In genomic region chr6:169009658-169010057, GRCh38 we compare ENCODE assay signal across 23 cellular contexts.
A peak's percentile ranks its signal among the peaks of the same experiment; 100 is the strongest.
DNase-seq lines count a peak whose midpoint lies in the region; ATAC-seq, FAIRE-seq and TF ChIP-seq lines count a peak whose summit lies in the region.
"Had no signal": no experiment of that assay in that cellular context is flagged by ENCODE, and none has a peak within 500 bp of the region (broad histone marks: within the 10 kb centered on the region; RNA-seq: fewer than 3 reads in every experiment).

No MANE protein-coding gene starts in this region.

- no peak overlapping the region for H2AFZ ChIP-seq in H1 (ENCODE audit: low read length)

- TF ChIP-seq EP300 in H1 (IDR thresholded peaks at IDR 0.05; ENCODE audit: borderline replicate concordance in 1 of 2, low read depth in 2 of 2, low read length in 2 of 2) (no peak), gastroesophageal sphincter (IDR thresholded peaks at IDR 0.05) (no peak)

- no peak overlapping the region for H3K27ac ChIP-seq in H1 (ENCODE audit: low read depth, low read length)
- no peak overlapping the region for H3K27ac ChIP-seq in gastroesophageal sphincter
- H3K27ac ChIP-seq: 22Rv1; A549; BLaER1 treated with 17β-estradiol and CSF1 and Interleukin-3, amounts not matched to agents 10 nM and 100 nM; C4-2B had no signal

- POLR2A ChIA-PET in H1 (lab: Charles Lee; ENCODE audit: partially characterized antibody), result no interaction called here

- H3K27me3 ChIP-seq in H1 (replicated peaks in 1 of 4; ENCODE audit: control insufficient read depth in 3 of 4, extremely low read depth in 1 of 4, insufficient read depth in 3 of 4, low read length in 3 of 4), result no peaks in the 10 kb centered on the region
- no peaks in the 10 kb centered on the region for H3K27me3 ChIP-seq in gastroesophageal sphincter
- H3K27me3 ChIP-seq: BLaER1 treated with 17β-estradiol and CSF1 and Interleukin-3, amounts not matched to agents 10 nM and 100 nM had no signal

- 0 out of 2 replicates have a peak, but pooled peaks cover 2% of the 10 kb centered on the region for H3K23me2 ChIP-seq in H1 (ENCODE audit: low read depth, low read length)

- H3K14ac ChIP-seq in H1 (ENCODE audit: insufficient read length), result no peak overlapping the region

- no peaks in the 10 kb centered on the region for H3K79me1 ChIP-seq in H1 (ENCODE audit: low read depth, low read length)

- H3K18ac ChIP-seq in H1 (ENCODE audit: extremely low read depth, low read length), result no peak overlapping the region

- H3K9me3 ChIP-seq in H1 (ENCODE audit: insufficient read depth in 2 of 2, low read depth in 1 of 2, low read length in 1 of 2) (peaks cover 3 to 7% of the 10 kb centered on the region in 2 experiments; a peak in 1 of 4 replicates), gastroesophageal sphincter (no peaks in the 10 kb centered on the region)
- H3K9me3 ChIP-seq: A549 had no signal

- no peak overlapping the region for H3K9ac ChIP-seq in H1 (replicated peaks in 1 of 4; ENCODE audit: extremely low read depth in 1 of 4, low read depth in 3 of 4, low read length in 3 of 4)
- H3K9ac ChIP-seq: BLaER1 treated with 17β-estradiol and CSF1 and Interleukin-3, amounts not matched to agents 10 nM and 100 nM had no signal

- peak; percentile 57 for ATAC-seq in gastroesophageal sphincter
- ATAC-seq: A549; CD8-positive, alpha-beta T cell had no signal

- H3K4me2 ChIP-seq in H1 (ENCODE audit: insufficient read depth in 1 of 2, low read depth in 2 of 2, low read length in 2 of 2), result no peak overlapping the region
- H3K4me2 ChIP-seq: A549; BLaER1 treated with 17β-estradiol and CSF1 and Interleukin-3, amounts not matched to agents 10 nM and 100 nM had no signal

- H2BK5ac ChIP-seq in H1 (ENCODE audit: low read depth, low read length), result no peak overlapping the region

- no peak overlapping the region for H4K91ac ChIP-seq in H1 (replicated peaks; ENCODE audit: insufficient read length, low read length)

- no peaks in the 10 kb centered on the region for H4K20me1 ChIP-seq in H1 (replicated peaks in 1 of 2; ENCODE audit: control insufficient read depth in 1 of 2, insufficient read depth in 2 of 2, low read length in 2 of 2)
- H4K20me1 ChIP-seq: BLaER1 treated with 17β-estradiol and CSF1 and Interleukin-3, amounts not matched to agents 10 nM and 100 nM had no signal

- H2BK15ac ChIP-seq in H1 (ENCODE audit: low read length), result no peak overlapping the region

- peak overlapping the region; percentile 83 for H2BK120ac ChIP-seq in H1 (replicated peaks; ENCODE audit: low read depth, low read length)

- no peaks in the 10 kb centered on the region for H3K79me2 ChIP-seq in H1 (ENCODE audit: control insufficient read depth in 1 of 2, insufficient read depth in 2 of 2, low read length in 2 of 2)

- CTCF ChIA-PET in H1 (lab: Charles Lee; ENCODE audit: partially characterized antibody), result interaction anchor here (1.0 to 1.2 kb wide), 2 partner anchors 17 to 134 kb away, joined by 3 read pairs; no protein-coding TSS in a partner anchor

- H3K4ac ChIP-seq in H1 (replicated peaks; ENCODE audit: insufficient read length, low read depth, low read length), result no peak overlapping the region

- TF ChIP-seq CTCF in H1 (IDR thresholded peaks at IDR 0.05; ENCODE audit: control extremely low read depth in 1 of 3, insufficient read depth in 1 of 3, low read depth in 1 of 3, low read length in 3 of 3) (no peak), gastroesophageal sphincter (IDR thresholded peaks at IDR 0.05) (no peak)

- H3K4me3 ChIP-seq in H1 (ENCODE audit: extremely low read depth in 1 of 4, insufficient read depth in 2 of 4, low read depth in 3 of 4, low read length in 4 of 4), result no peak overlapping the region
- H3K4me3 ChIP-seq in gastroesophageal sphincter, result no peak overlapping the region
- H3K4me3 ChIP-seq: A549; BLaER1 treated with 17β-estradiol and CSF1 and Interleukin-3, amounts not matched to agents 10 nM and 100 nM had no signal

- H2AK5ac ChIP-seq in H1 (ENCODE audit: low read depth, low read length), result no peak overlapping the region

- H3K36me3 ChIP-seq in H1 (ENCODE audit: control insufficient read depth in 2 of 4, insufficient read depth in 4 of 4, low read length in 3 of 4) (peaks cover 0 to 9% (median 0%) of the 10 kb centered on the region in 4 experiments; a peak in 2 of 8 replicates), gastroesophageal sphincter (no peaks in the 10 kb centered on the region)
- H3K36me3 ChIP-seq: BLaER1 treated with 17β-estradiol and CSF1 and Interleukin-3, amounts not matched to agents 10 nM and 100 nM had no signal

- H3K23ac ChIP-seq in H1 (ENCODE audit: insufficient read length), result no peak overlapping the region

- no peak overlapping the region for H4K5ac ChIP-seq in H1 (ENCODE audit: insufficient read length, low read depth, low read length)

- H4K8ac ChIP-seq in H1 (ENCODE audit: extremely low read depth, insufficient read depth, low read length), result no peak overlapping the region

- H3K56ac ChIP-seq in H1 (replicated peaks; ENCODE audit: insufficient read length, low read depth, low read length), result no peak overlapping the region

- 87% methylated on average over 3 of the region's 3 CpGs; no CpG with 5 or more reads in 1 of the 2 experiments for WGBS in H1 (ENCODE audit: extremely low coverage in 1 of 2, insufficient coverage in 1 of 2, insufficient read length in 1 of 2, insufficient replicate concordance in 2 of 2, low coverage in 1 of 2, low lambda C conversion rate in 2 of 2, missing lambda C conversion rate in 1 of 2), 2 experiments
- 39 to 62% methylated on average over 2 to 3 of the region's 3 CpGs for WGBS in gastroesophageal sphincter (ENCODE audit: low coverage in 1 of 2), 2 donors

- H2BK12ac ChIP-seq in H1 (ENCODE audit: low read depth, low read length), result no peak overlapping the region

- no peak for DNase-seq in H1 (ENCODE audit: low read depth in 1 of 2, low spot score in 2 of 2)
- no peak for DNase-seq in activated CD4-positive, CD25-positive, alpha-beta regulatory T cell (lab: John Stamatoyannopoulos, UW)
- DNase-seq in GM19240 (ENCODE audit: insufficient read length, low spot score), result no peak
- no peak for DNase-seq in amniotic stem cell (lab: John Stamatoyannopoulos, UW)
- DNase-seq: AML-193; CD4-positive, alpha-beta T cell; CD8-positive, alpha-beta T cell; COR-L47; DMS 273 treated with DMSO at 0.1 percent for 48 hours; DMS153; DMS53; DMS79; DND-41; EL; GF-D8 had no signal

- TF ChIP-seq POLR2A in H1 (IDR thresholded peaks at IDR 0.05; ENCODE audit: control extremely low read depth in 1 of 2, low read depth in 2 of 2, low read length in 2 of 2) (no peak), gastroesophageal sphincter (IDR thresholded peaks at IDR 0.05) (no peak)

- H3K4me1 ChIP-seq in H1 (replicated peaks in 1 of 4; ENCODE audit: control insufficient read depth in 3 of 4, insufficient read depth in 4 of 4, low read length in 3 of 4) (peaks cover 2 to 4% (median 4%) of the 10 kb centered on the region in 4 experiments; a peak in 6 of 7 replicates), gastroesophageal sphincter (peaks cover 0 to 4% (median 0%) of the 10 kb centered on the region in 3 donors)
- H3K4me1 ChIP-seq: A549 had no signal

- FAIRE-seq in G401.6 (lab: Jason Lieb, UNC) (peak; percentile 53), H1 (lab: Jason Lieb, UNC) (no peak)
- FAIRE-seq: A549, GM12891, GM19239 had no signal

- TF ChIP-seq RAD21 in H1 (IDR thresholded peaks at IDR 0.05 in 1 of 2, conservative IDR thresholded peaks at IDR 0.05 in 1 of 2; ENCODE audit: low read depth in 2 of 2, low read length in 2 of 2), result no peak

- no peak overlapping the region for H2BK20ac ChIP-seq in H1 (ENCODE audit: low read length)

TF ChIP-seq in H1, 55 proteins besides CTCF, POLR2A, EP300 and RAD21 (continues in another document):
- TF ChIP-seq ASH2L (IDR thresholded peaks at IDR 0.05; ENCODE audit: low read length) (no peak), CEBPB (IDR thresholded peaks at IDR 0.05; ENCODE audit: low read depth, low read length) (no peak), RFX5 (IDR thresholded peaks at IDR 0.05; ENCODE audit: borderline replicate concordance, low read depth, low read length) (no peak), HDAC6 (IDR thresholded peaks at IDR 0.05; ENCODE audit: low read depth, low read length) (no peak), TBP (IDR thresholded peaks at IDR 0.05; ENCODE audit: low read depth, low read length) (no peak), FOSL1 (IDR thresholded peaks at IDR 0.05; ENCODE audit: insufficient read depth, low read depth, low read length) (no peak), PHF8 (conservative IDR thresholded peaks at IDR 0.05; ENCODE audit: low read depth, low read length) (no peak), TEAD4 (IDR thresholded peaks at IDR 0.05; ENCODE audit: low read depth, low read length) (no peak), ATF2 (IDR thresholded peaks at IDR 0.05; ENCODE audit: low read length) (no peak), ATF3 (IDR thresholded peaks at IDR 0.05; ENCODE audit: insufficient read depth, low read depth, low read length) (no peak), NANOG (IDR thresholded peaks at IDR 0.05; ENCODE audit: insufficient read depth, low read depth, low read length, poor library complexity, severe bottlenecking) (no peak), USF2 (IDR thresholded peaks at IDR 0.05; ENCODE audit: low read length) (no peak), JUN (IDR thresholded peaks at IDR 0.05; ENCODE audit: low read depth, low read length) (no peak), POU5F1 (IDR thresholded peaks at IDR 0.05; ENCODE audit: low read depth, low read length) (no peak), SIX5 (IDR thresholded peaks at IDR 0.05; ENCODE audit: low read depth, low read length) (no peak)
